Comparison of ENCODE assay signal across 9 cellular contexts in the genomic region with DNA sequence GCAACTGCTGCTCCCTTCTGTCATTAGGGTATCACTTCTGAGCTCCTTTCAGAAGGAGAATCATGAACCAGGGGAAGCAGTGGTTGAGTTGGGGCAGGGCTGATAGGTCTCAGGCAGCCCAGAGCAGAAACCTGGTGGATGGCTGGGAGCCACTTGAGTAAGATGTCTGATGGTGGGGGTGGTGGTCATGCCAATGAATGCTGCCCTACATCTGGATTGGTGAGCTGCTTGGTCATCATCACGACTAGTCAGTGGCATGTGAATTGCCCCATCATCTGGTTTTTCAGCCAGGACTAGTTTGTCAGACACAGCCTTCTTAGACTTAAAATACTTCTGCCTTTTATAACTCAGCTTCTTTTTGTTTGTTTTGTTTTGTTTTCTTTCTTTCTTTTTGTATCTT. TPM values are rescaled to one million over a fixed set of nuclear protein-coding genes. Genes with fewer than 3 reads are reported as not detected.
DNase-seq lines count a peak whose midpoint lies in the region; ATAC-seq and TF ChIP-seq lines count a peak whose summit lies in the region.
"Had no signal": no experiment of that assay in that cellular context is flagged by ENCODE, and none has a peak within 500 bp of the region (broad histone marks: within the 10 kb centered on the region; RNA-seq: fewer than 3 reads in every experiment).

No MANE protein-coding gene starts in this region.

- DNase-seq in activated T-cell treated with anti-CD3 and anti-CD28 coated beads, Interleukin-2, amount 50 U/mL, for 72 hours = no peak
- no peak for DNase-seq in activated T-cell treated with anti-CD3 and anti-CD28 coated beads, Interleukin-2, amount 50 U/mL, for 48 hours
- peak; percentile 32 to 70 for DNase-seq in PC-9
- DNase-seq in fibroblast of peridontal ligament (ENCODE audit: extremely low read depth) = peak; percentile 84
- peak; percentile 41 for DNase-seq in spleen
- no peak for DNase-seq in germinal center (ENCODE audit: low spot score)

- no peaks in the 10 kb centered on the region for H3K9me3 Mint-ChIP-seq in activated T-cell treated with anti-CD3 and anti-CD28 coated beads, Interleukin-2, amount 50 U/mL, for 72 hours

- no peaks in the 10 kb centered on the region for H3K9me2 ChIP-seq in PC-9 (ENCODE audit: insufficient read depth)

- TF ChIP-seq POLR2A in spleen (IDR thresholded peaks at IDR 0.05) (no peak), gastroesophageal sphincter (IDR thresholded peaks at IDR 0.05) (no peak)

- H3K4me3 ChIP-seq in PC-9 = no peak overlapping the region
- no peak overlapping the region for H3K4me3 ChIP-seq in spleen
- H3K4me3 ChIP-seq in gastroesophageal sphincter = no peak overlapping the region

- H4K20me1 ChIP-seq in PC-9 (ENCODE audit: insufficient read depth) = no peaks in the 10 kb centered on the region

- WGBS in spleen, 5 donors = 23 to 81% (median 54%) methylated on average over 1 of the region's 1 CpG
- 14% methylated on average over 1 of the region's 1 CpG; no CpG with 5 or more reads in 1 of the 2 donors for WGBS in gastroesophageal sphincter (ENCODE audit: low coverage in 1 of 2), 2 donors

- ATAC-seq in activated T-cell treated with anti-CD3 and anti-CD28 coated beads, Interleukin-2, amount 50 U/mL, for 72 hours (replicated peaks in 1 of 2) = no peak
- no peak for ATAC-seq in HG03139 (IDR thresholded peaks at IDR 0.05; ENCODE audit: unreplicated experiment)
- no peak for ATAC-seq in gastroesophageal sphincter
- ATAC-seq: left lobe of liver had no signal

- H3K9me3 ChIP-seq in PC-9 (ENCODE audit: insufficient read depth, low read depth) = no peaks in the 10 kb centered on the region
- no peaks in the 10 kb centered on the region for H3K9me3 ChIP-seq in spleen
- no peaks in the 10 kb centered on the region for H3K9me3 ChIP-seq in gastroesophageal sphincter

- TF ChIP-seq EP300 in gastroesophageal sphincter (IDR thresholded peaks at IDR 0.05) = no peak

- H3K27me3 ChIP-seq in PC-9 (ENCODE audit: insufficient read depth, low read depth) (no peaks in the 10 kb centered on the region), spleen (replicated peaks in 1 of 7) (no peaks in the 10 kb centered on the region), gastroesophageal sphincter (no peaks in the 10 kb centered on the region)

- CTCF ChIA-PET in PC-9 (lab: Charles Lee) = no interaction called here

- H3K27me3 Mint-ChIP-seq in activated T-cell treated with anti-CD3 and anti-CD28 coated beads, Interleukin-2, amount 50 U/mL, for 72 hours (ENCODE audit: low read depth) = no peaks in the 10 kb centered on the region

- peaks cover 46% of the 10 kb centered on the region for H3K4me1 Mint-ChIP-seq in activated T-cell treated with anti-CD3 and anti-CD28 coated beads, Interleukin-2, amount 50 U/mL, for 72 hours (ENCODE audit: low read depth)

- H3K4me3 Mint-ChIP-seq in activated T-cell treated with anti-CD3 and anti-CD28 coated beads, Interleukin-2, amount 50 U/mL, for 72 hours = peak overlapping the region; percentile 82 to 96

- no peak overlapping the region for H2AFZ ChIP-seq in PC-9

- H3K27ac Mint-ChIP-seq in activated T-cell treated with anti-CD3 and anti-CD28 coated beads, Interleukin-2, amount 50 U/mL, for 72 hours = no peak overlapping the region

- intact Hi-C loops in PC-9 (cut with micrococcal nuclease; ENCODE audit: unreplicated experiment) = no loop called here
- intact Hi-C loops in spleen (cut with DNase I; ENCODE audit: low total_unique reads) = no loop called here

- no peaks in the 10 kb centered on the region for H3K36me3 ChIP-seq in PC-9 (ENCODE audit: low read depth)
- H3K36me3 ChIP-seq in spleen = peaks cover 0 to 22% (median 4%) of the 10 kb centered on the region in 6 donors
- H3K36me3 ChIP-seq in gastroesophageal sphincter = peaks cover 0 to 23% of the 10 kb centered on the region in 2 donors

- peak overlapping the region; percentile 100 for H3K4me2 ChIP-seq in PC-9

- H3K27ac ChIP-seq in PC-9 (no peak overlapping the region), spleen (no peak overlapping the region), gastroesophageal sphincter (no peak overlapping the region)

- H3K36me3 Mint-ChIP-seq in activated T-cell treated with anti-CD3 and anti-CD28 coated beads, Interleukin-2, amount 50 U/mL, for 72 hours (ENCODE audit: insufficient read depth in 2 of 2) = peaks cover 8 to 15% of the 10 kb centered on the region in 2 donors

- TF ChIP-seq CTCF in PC-9 (conservative IDR thresholded peaks at IDR 0.05) (no peak), spleen (IDR thresholded peaks at IDR 0.05 in 8 of 11, conservative IDR thresholded peaks at IDR 0.05 in 3 of 11) (no peak), gastroesophageal sphincter (IDR thresholded peaks at IDR 0.05) (no peak)

- H3K79me2 ChIP-seq in PC-9 (ENCODE audit: low read depth) = peaks cover 44% of the 10 kb centered on the region

- peaks cover 10% of the 10 kb centered on the region; the same call in 1 of the 2 replicates for H3F3A ChIP-seq in PC-9 (ENCODE audit: insufficient read depth, low read depth)

- H3K4me1 ChIP-seq in PC-9 (replicated peaks; ENCODE audit: insufficient read depth) = peaks cover 36% of the 10 kb centered on the region
- H3K4me1 ChIP-seq in spleen = peaks cover 24 to 69% (median 42%) of the 10 kb centered on the region in 6 donors
- H3K4me1 ChIP-seq in gastroesophageal sphincter = peaks cover 5 to 54% (median 16%) of the 10 kb centered on the region in 3 donors

- POLR2A ChIA-PET in PC-9 (lab: Charles Lee; ENCODE audit: unreplicated experiment) = interaction anchor here (0.7 kb wide), 1 partner anchor 230 kb away, joined by 3 read pairs; no protein-coding TSS in a partner anchor

- no TSS peak for BruUV-seq in PC-9 (replicated peaks; lab: Mats Ljungman, UMichigan)

RNA-seq across cellular contexts. Expression of gene GID4, which starts 2.6 kb away (rescaled TPM):
- total RNA-seq in activated T-cell treated with anti-CD3 and anti-CD28 coated beads, Interleukin-2, amount 50 U/mL, for 72 hours = 10 to 100 TPM in 1 of 2 donors, 1 to 10 TPM in 1; 9.7 to 11.0 TPM
- total RNA-seq in PC-9 (2021) (16.9 and 19.0 TPM in 2 replicates), spleen (10 to 100 TPM in 2 of 7 donors, 1 to 10 TPM in 5; 5.7 to 11.5 (median 9.4) TPM), gastroesophageal sphincter (10 to 100 TPM; 22.8 to 44.8 (median 33.9) TPM)
- polyA plus RNA-seq in spleen = 1 to 10 TPM; 3.0 to 3.9 (median 3.7) TPM

RNA-seq across cellular contexts. Expression of gene ATPAF2, which starts 2.8 kb away (rescaled TPM):
- 10 to 100 TPM; 25.8 to 28.7 TPM for total RNA-seq in activated T-cell treated with anti-CD3 and anti-CD28 coated beads, Interleukin-2, amount 50 U/mL, for 72 hours
- 44.5 and 61.7 TPM in 2 replicates for total RNA-seq in PC-9 (2021)
- total RNA-seq in spleen = 10 to 100 TPM; 25.2 to 57.1 (median 35.5) TPM
- polyA plus RNA-seq in spleen = 10 to 100 TPM; 32.1 to 38.8 (median 38.8) TPM
- 10 to 100 TPM in 3 of 4 donors, 1 to 10 TPM in 1; 8.3 to 19.9 (median 12.3) TPM for total RNA-seq in gastroesophageal sphincter

RNA-seq across cellular contexts. Expression of gene DRG2, which starts 46.0 kb away (rescaled TPM):
- 10 to 100 TPM; 44.1 to 53.6 TPM for total RNA-seq in activated T-cell treated with anti-CD3 and anti-CD28 coated beads, Interleukin-2, amount 50 U/mL, for 72 hours
- 62.4 and 66.9 TPM in 2 replicates for total RNA-seq in PC-9 (2021)
- total RNA-seq in spleen = 10 to 100 TPM; 38.1 to 50.7 (median 49.4) TPM
- polyA plus RNA-seq in spleen = 10 to 100 TPM; 39.3 to 69.1 (median 58.0) TPM
- 10 to 100 TPM; 27.4 to 43.7 (median 33.9) TPM for total RNA-seq in gastroesophageal sphincter

Comparison
In these comparisons a context has a peak if more than half of its experiments do, and no peak if none do; other contexts are left out.
1. DNase-seq: peak in PC-9 (2 of 2), fibroblast of peridontal ligament (single experiment) and spleen (single experiment); none in activated T-cell treated with anti-CD3 and anti-CD28 coated beads, Interleukin-2, amount 50 U/mL, for 72 hours (0 of 2), activated T-cell treated with anti-CD3 and anti-CD28 coated beads, Interleukin-2, amount 50 U/mL, for 48 hours (0 of 2) and germinal center (single experiment).